23 cellular contexts compared by ENCODE assay signal in genomic region chr1:40673452-40673851, GRCh38.
"Had no signal": no experiment of that assay in that cellular context is flagged by ENCODE, and none has a peak within 500 bp of the region (broad histone marks: within the 10 kb centered on the region; RNA-seq: fewer than 3 reads in every experiment).

No MANE protein-coding gene starts in this region.

- DNase-seq: activated CD4-positive, alpha-beta T cell treated with anti-CD3 and anti-CD28 coated beads for 4 hours; activated CD4-positive, CD25-positive, alpha-beta regulatory T cell; activated CD8-positive, alpha-beta memory T cell treated with anti-CD3 and anti-CD28 coated beads, Interleukin-2, amount 10 ng/mL, durations not matched to agents 7 days and 5 days; activated effector memory CD4-positive, alpha-beta T cell treated with Interleukin-2 at 50 U/mL for 16 hours; activated naive CD4-positive, alpha-beta T cell; activated T-cell treated with anti-CD3 and anti-CD28 coated beads, Interleukin-2, amount 50 U/mL, for 24 hours; aorta; caudate nucleus; Kasumi-1; NCI-H146; NCI-H187 treated with DMSO at 0.1 percent for 48 hours; NCI-H345; NCI-H510A; NCI-H526 treated with DMSO at 0.1 percent for 48 hours; NCI-H82; RPMI8226; T-cell had no signal

- H3K36me3 ChIP-seq: breast epithelium had no signal

- H3K4me3 Mint-ChIP-seq: activated CD8-positive, alpha-beta memory T cell treated with anti-CD3 and anti-CD28 coated beads, Interleukin-2, amount 10 ng/mL, durations not matched to agents 7 days and 5 days; activated naive CD4-positive, alpha-beta T cell treated with anti-CD3 and anti-CD28 coated beads, Interleukin-2, amount 50 U/mL, for 24 hours; activated T-cell treated with anti-CD3 and anti-CD28 coated beads, Interleukin-2, amount 50 U/mL, for 24 hours; activated T-helper 1 cell treated with anti-CD3 and anti-CD28 coated beads, Interleukin-12 subunit alpha, Interleukin-12 subunit beta, Interleukin-2, Interleukin-4 antibody, amounts not matched to agents 30 ng/mL and 10 ng/mL and 1 ng/mL, durations not matched to agents 14 hours and 24 hours and 36 hours; T-cell had no signal

- H3K9me3 ChIP-seq: breast epithelium had no signal

- H3K4me1 ChIP-seq: breast epithelium had no signal

- ATAC-seq: activated CD8-positive, alpha-beta memory T cell treated with anti-CD3 and anti-CD28 coated beads, Interleukin-2, amount 10 ng/mL, durations not matched to agents 7 days and 5 days; Right ventricle myocardium inferior; T-cell had no signal

- H3K27ac ChIP-seq: breast epithelium, SK-N-MC, VCaP had no signal

- H3K9me3 Mint-ChIP-seq: activated naive CD4-positive, alpha-beta T cell treated with anti-CD3 and anti-CD28 coated beads, Interleukin-2, amount 50 U/mL, for 24 hours; activated T-cell treated with anti-CD3 and anti-CD28 coated beads, Interleukin-2, amount 50 U/mL, for 24 hours; activated T-helper 1 cell treated with anti-CD3 and anti-CD28 coated beads, Interleukin-12 subunit alpha, Interleukin-12 subunit beta, Interleukin-2, Interleukin-4 antibody, amounts not matched to agents 30 ng/mL and 10 ng/mL and 1 ng/mL, durations not matched to agents 14 hours and 24 hours and 36 hours; T-cell had no signal

- H3K27ac Mint-ChIP-seq: activated CD8-positive, alpha-beta memory T cell treated with anti-CD3 and anti-CD28 coated beads, Interleukin-2, amount 10 ng/mL, durations not matched to agents 7 days and 5 days; activated naive CD4-positive, alpha-beta T cell treated with anti-CD3 and anti-CD28 coated beads, Interleukin-2, amount 50 U/mL, for 24 hours; activated T-cell treated with anti-CD3 and anti-CD28 coated beads, Interleukin-2, amount 50 U/mL, for 24 hours; activated T-helper 1 cell treated with anti-CD3 and anti-CD28 coated beads, Interleukin-12 subunit alpha, Interleukin-12 subunit beta, Interleukin-2, Interleukin-4 antibody, amounts not matched to agents 30 ng/mL and 10 ng/mL and 1 ng/mL, durations not matched to agents 14 hours and 24 hours and 36 hours; T-cell had no signal

- H3K27me3 Mint-ChIP-seq: activated naive CD4-positive, alpha-beta T cell treated with anti-CD3 and anti-CD28 coated beads, Interleukin-2, amount 50 U/mL, for 24 hours; activated T-cell treated with anti-CD3 and anti-CD28 coated beads, Interleukin-2, amount 50 U/mL, for 24 hours had no signal

- H3K36me3 Mint-ChIP-seq: activated CD8-positive, alpha-beta memory T cell treated with anti-CD3 and anti-CD28 coated beads, Interleukin-2, amount 10 ng/mL, durations not matched to agents 7 days and 5 days; activated naive CD4-positive, alpha-beta T cell treated with anti-CD3 and anti-CD28 coated beads, Interleukin-2, amount 50 U/mL, for 24 hours; T-cell had no signal

- H3K27me3 ChIP-seq: breast epithelium had no signal

- H3K4me3 ChIP-seq: breast epithelium, SK-N-MC had no signal
